In genomic region chr1:214198571-214198970, GRCh38 we compare ENCODE assay signal across 23 cellular contexts.
"Had no signal": no experiment of that assay in that cellular context is flagged by ENCODE, and none has a peak within 500 bp of the region (broad histone marks: within the 10 kb centered on the region; RNA-seq: fewer than 3 reads in every experiment).

No MANE protein-coding gene starts in this region.

- H3K27ac ChIP-seq: colonic mucosa, esophagus muscularis mucosa, hepatocyte, left lung, neural progenitor cell, testis, uterus had no signal

- H3K9me3 ChIP-seq: colonic mucosa, esophagus muscularis mucosa, left lung, testis, uterus had no signal

- H3K4me3 ChIP-seq: colonic mucosa, esophagus muscularis mucosa, hepatocyte, left lung, lung, neural progenitor cell, testis, uterus had no signal

- H3K4me3 Mint-ChIP-seq: activated T-cell treated with anti-CD3 and anti-CD28 coated beads, Interleukin-2, amount 50 U/mL, for 4 hours; immature natural killer cell; naive thymus-derived CD8-positive, alpha-beta T cell; neural progenitor cell; stimulated activated naive B cell treated with anti-CD40 and anti-IgM and Interleukin-4, amounts not matched to agents 10 μg/mL and 1 μg/mL and 100 μg/mL, for 72 hours; WTC11 had no signal

- H3K9me3 Mint-ChIP-seq: activated T-cell treated with anti-CD3 and anti-CD28 coated beads, Interleukin-2, amount 50 U/mL, for 4 hours; activated T-helper 2 cell treated with anti-CD3 and anti-CD28 coated beads, Interferon-gamma antibody, Interleukin-2, Interleukin-4, amounts not matched to agents 10 μg/mL and 5 μg/mL and 100 μg/mL, durations not matched to agents 14 hours and 24 hours and 36 hours; immature natural killer cell; naive thymus-derived CD8-positive, alpha-beta T cell; stimulated activated naive B cell treated with anti-CD40 and anti-IgM and Interleukin-4, amounts not matched to agents 10 μg/mL and 1 μg/mL and 100 μg/mL, for 72 hours; WTC11 had no signal

- H3K36me3 Mint-ChIP-seq: immature natural killer cell; naive thymus-derived CD8-positive, alpha-beta T cell; stimulated activated naive B cell treated with anti-CD40 and anti-IgM and Interleukin-4, amounts not matched to agents 10 μg/mL and 1 μg/mL and 100 μg/mL, for 72 hours; WTC11 had no signal

- H3K27me3 ChIP-seq: colonic mucosa, testis, uterus had no signal

- DNase-seq: activated CD8-positive, alpha-beta memory T cell treated with anti-CD3 and anti-CD28 coated beads, Interleukin-2, amount 50 U/mL, for 48 hours; activated naive CD4-positive, alpha-beta T cell treated with Interleukin-2 at 50 U/mL for 16 hours; activated T-cell treated with anti-CD3 and anti-CD28 coated beads, Interleukin-2, amount 50 U/mL, for 4 hours; amygdala; colonic mucosa; dorsolateral prefrontal cortex; glutamatergic neuron; immature natural killer cell; left lung; naive thymus-derived CD8-positive, alpha-beta T cell; retina; stimulated activated CD4-positive, alpha-beta T cell treated with anti-CD3 and anti-CD28 coated beads, Interleukin-2, amount 100 ng/mL, for 48 hours; stimulated activated CD8-positive, alpha-beta memory T cell treated with anti-CD3 and anti-CD28 coated beads, Interleukin-4, amount 100 ng/mL, for 48 hours; stimulated activated naive B cell treated with anti-CD40 and anti-IgM and Interleukin-4, amounts not matched to agents 10 μg/mL and 1 μg/mL and 100 μg/mL, for 72 hours; testis; trophoblast cell; uterus had no signal

- H3K9ac ChIP-seq: neural progenitor cell had no signal

- ATAC-seq: activated T-cell treated with anti-CD3 and anti-CD28 coated beads, Interleukin-2, amount 50 U/mL, for 4 hours; left lung; naive thymus-derived CD8-positive, alpha-beta T cell; stimulated activated naive B cell treated with anti-CD40 and anti-IgM and Interleukin-4, amounts not matched to agents 10 μg/mL and 1 μg/mL and 100 μg/mL, for 72 hours; WTC11 had no signal

- H3K36me3 ChIP-seq: colonic mucosa, esophagus muscularis mucosa, left lung, neural progenitor cell, uterus had no signal

- H3K4me1 Mint-ChIP-seq: immature natural killer cell; naive thymus-derived CD8-positive, alpha-beta T cell; stimulated activated naive B cell treated with anti-CD40 and anti-IgM and Interleukin-4, amounts not matched to agents 10 μg/mL and 1 μg/mL and 100 μg/mL, for 72 hours had no signal

- H3K4me1 ChIP-seq: colonic mucosa, esophagus muscularis mucosa, left lung, uterus had no signal

- H3K4me2 ChIP-seq: hepatocyte, neural progenitor cell had no signal

- H3K27ac Mint-ChIP-seq: activated T-helper 2 cell treated with anti-CD3 and anti-CD28 coated beads, Interferon-gamma antibody, Interleukin-2, Interleukin-4, amounts not matched to agents 10 μg/mL and 5 μg/mL and 100 μg/mL, durations not matched to agents 14 hours and 24 hours and 36 hours; immature natural killer cell; naive thymus-derived CD8-positive, alpha-beta T cell; neural progenitor cell; stimulated activated naive B cell treated with anti-CD40 and anti-IgM and Interleukin-4, amounts not matched to agents 10 μg/mL and 1 μg/mL and 100 μg/mL, for 72 hours; WTC11 had no signal
